5 cellular contexts compared by ENCODE assay signal in the genomic region with DNA sequence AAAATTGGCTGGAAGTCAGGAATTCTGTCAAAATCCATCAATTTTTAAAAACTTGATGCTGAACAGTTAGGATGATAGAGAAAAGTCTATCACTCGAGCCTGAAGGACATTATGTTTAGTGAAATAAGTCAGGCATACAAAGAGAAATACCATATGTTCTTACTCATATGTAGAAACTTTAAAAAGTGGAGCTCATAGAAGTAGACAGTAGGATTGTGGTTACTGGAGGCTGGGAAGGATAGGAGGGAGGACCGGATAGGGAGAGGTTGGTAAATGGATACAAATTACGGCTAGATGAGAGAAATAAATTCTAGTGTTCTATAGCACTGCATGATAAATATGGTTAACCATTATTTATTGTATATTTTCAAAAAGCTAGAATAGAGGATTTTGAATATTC.
"Had no signal": no experiment of that assay in that cellular context is flagged by ENCODE, and none has a peak within 500 bp of the region (broad histone marks: within the 10 kb centered on the region; RNA-seq: fewer than 3 reads in every experiment).

No MANE protein-coding gene starts in this region.

- H3K4me3 ChIP-seq: GM23338 had no signal

- ATAC-seq: GM23338 had no signal

- DNase-seq: H9, HCEC 1CT, HFFc6, KBM-7 had no signal
